15 cellular contexts compared by ENCODE assay signal in genomic region chr6:19472168-19472567, GRCh38.
DNase-seq lines count a peak whose midpoint lies in the region; ATAC-seq and TF ChIP-seq lines count a peak whose summit lies in the region.
"Had no signal": no experiment of that assay in that cellular context is flagged by ENCODE, and none has a peak within 500 bp of the region (broad histone marks: within the 10 kb centered on the region; RNA-seq: fewer than 3 reads in every experiment).

No MANE protein-coding gene starts in this region.

- no peak for ATAC-seq in gastroesophageal sphincter
- ATAC-seq: stimulated activated naive B cell treated with anti-CD40 and anti-IgM and Interleukin-4, amounts not matched to agents 10 μg/mL and 1 μg/mL and 100 μg/mL, for 72 hours had no signal

- H3K4me3 ChIP-seq in fibroblast of lung (replicated peaks in 1 of 4; ENCODE audit: control extremely low read depth in 1 of 4, insufficient read depth in 1 of 4, low read depth in 3 of 4, low read length in 4 of 4) = no peak overlapping the region
- H3K4me3 ChIP-seq in gastroesophageal sphincter = no peak overlapping the region

- H2AFZ ChIP-seq in fibroblast of lung (ENCODE audit: low read length) = no peak overlapping the region

- 84 to 88% methylated on average over 3 to 4 of the region's 4 CpGs for WGBS in gastroesophageal sphincter (ENCODE audit: low coverage in 1 of 2), 2 donors

- no peak for TF ChIP-seq POLR2A in gastroesophageal sphincter (IDR thresholded peaks at IDR 0.05)

- no peaks in the 10 kb centered on the region for H4K20me1 ChIP-seq in fibroblast of lung (ENCODE audit: control insufficient read depth, extremely low read depth, insufficient read depth, low read length)

- H3K4me1 ChIP-seq in fibroblast of lung (ENCODE audit: control insufficient read depth, extremely low read depth, insufficient read depth, low read length) (no peaks in the 10 kb centered on the region), gastroesophageal sphincter (no peaks in the 10 kb centered on the region)

- H3K36me3 ChIP-seq in fibroblast of lung (ENCODE audit: control insufficient read depth, insufficient read depth, low read length) (no peaks in the 10 kb centered on the region), gastroesophageal sphincter (no peaks in the 10 kb centered on the region)

- H3K27ac ChIP-seq in RWPE1 = no peak overlapping the region
- H3K27ac ChIP-seq in fibroblast of lung (ENCODE audit: insufficient read depth, low read length) = no peak overlapping the region
- H3K27ac ChIP-seq in gastroesophageal sphincter = no peak overlapping the region

- DNase-seq in NK-92 treated with Interleukin-12 subunit alpha and Interleukin-12 subunit beta, amount 100 ng/mL, for 24 hours (lab: John Stamatoyannopoulos, UW) = peak; percentile 54
- DNase-seq in NK-92 (lab: John Stamatoyannopoulos, UW; ENCODE audit: unreplicated experiment) (no peak), RWPE1 (ENCODE audit: low spot score) (peak; percentile 82), fibroblast of lung (ENCODE audit: low read depth in 2 of 2) (peak; percentile 89 to 98), NCI-H1092 (lab: John Stamatoyannopoulos, UW) (no peak), D341Med (ENCODE audit: low spot score) (no peak), NCI-H345 treated with DMSO at 0.1 percent for 48 hours (lab: John Stamatoyannopoulos, UW; ENCODE audit: unreplicated experiment) (no peak)
- DNase-seq: activated B cell treated with CpG ODN at 0.5 μM for 24 hours; caudate nucleus; NCI-H2107; nucleus accumbens; Right ventricle myocardium superior; stimulated activated CD4-positive, alpha-beta T cell treated with anti-CD3 and anti-CD28 coated beads, Interleukin-1b, Interleukin-23, amount 100 ng/mL, for 48 hours; stimulated activated naive B cell treated with anti-CD40 and anti-IgM and Interleukin-4, amounts not matched to agents 10 μg/mL and 1 μg/mL and 100 μg/mL, for 72 hours had no signal

- POLR2A ChIA-PET in RWPE1 (lab: Yijun Ruan, JAX; ENCODE audit: low non-redundant PET) = no interaction called here

- TF ChIP-seq CTCF in RWPE1 (conservative IDR thresholded peaks at IDR 0.05; ENCODE audit: low read depth) (no peak), fibroblast of lung (conservative IDR thresholded peaks at IDR 0.05 in 1 of 2, IDR thresholded peaks at IDR 0.05 in 1 of 2; ENCODE audit: low read depth in 1 of 2, low read length in 2 of 2) (no peak), gastroesophageal sphincter (IDR thresholded peaks at IDR 0.05) (no peak)

- no peak for TF ChIP-seq EP300 in gastroesophageal sphincter (IDR thresholded peaks at IDR 0.05)

- no peak overlapping the region for H3K9ac ChIP-seq in fibroblast of lung (ENCODE audit: insufficient read depth, low read length)

- no peaks in the 10 kb centered on the region for H3K27me3 ChIP-seq in fibroblast of lung (ENCODE audit: control insufficient read depth, insufficient read depth, low read length)
- H3K27me3 ChIP-seq in gastroesophageal sphincter = no peaks in the 10 kb centered on the region

- no peaks in the 10 kb centered on the region for H3K9me3 ChIP-seq in fibroblast of lung (ENCODE audit: control insufficient read depth, insufficient read depth, low read depth, low read length)
- H3K9me3 ChIP-seq in gastroesophageal sphincter = no peaks in the 10 kb centered on the region

- CTCF ChIA-PET in RWPE1 (lab: Yijun Ruan, JAX) = interaction anchor here (0.6 to 0.7 kb wide), 3 partner anchors 445 to 982 kb away, joined by 3 to 5 read pairs (median 3); no protein-coding TSS in a partner anchor

- no peak overlapping the region for H3K4me2 ChIP-seq in fibroblast of lung (ENCODE audit: extremely low read depth, insufficient read depth, low read length)

- no peaks in the 10 kb centered on the region for H3K79me2 ChIP-seq in fibroblast of lung (ENCODE audit: control insufficient read depth, insufficient read depth, low read length)

Comparison
In these comparisons a context has a peak if more than half of its experiments do, and no peak if none do; other contexts are left out.
1. DNase-seq: peak in NK-92 treated with Interleukin-12 subunit alpha and Interleukin-12 subunit beta, amount 100 ng/mL, for 24 hours (single experiment), RWPE1 (single experiment) and fibroblast of lung (2 of 2); none in NK-92 (single experiment), NCI-H1092 (single experiment), D341Med (single experiment) and NCI-H345 treated with DMSO at 0.1 percent for 48 hours (single experiment).